In the genomic region with DNA sequence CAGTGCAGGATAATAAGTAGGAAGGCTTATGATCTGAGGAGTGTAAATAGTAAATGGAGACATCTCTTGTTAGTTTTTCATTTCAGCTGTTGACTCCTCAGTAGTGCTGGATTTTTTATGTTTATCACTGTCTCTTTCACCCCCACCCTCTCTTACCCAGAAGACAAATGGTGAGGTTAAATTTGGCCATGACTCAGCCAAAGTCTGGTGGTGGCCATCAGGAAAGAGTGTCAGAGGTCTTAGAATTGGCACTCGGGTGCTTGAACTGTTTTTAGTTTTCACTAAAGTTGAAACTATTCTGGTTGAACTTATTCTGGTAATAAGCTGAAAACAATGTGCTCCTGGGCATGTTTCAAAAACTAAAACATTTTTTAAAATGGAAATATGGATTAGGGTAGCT, we compare ENCODE assay signal across 1 cellular context.
TF ChIP-seq lines count a peak whose summit lies in the region.

No MANE protein-coding gene starts in this region.

TF ChIP-seq in WTC11, 78 proteins besides CTCF, POLR2A, EP300 and RAD21 (continued from another document):
- TF ChIP-seq, protein P1, sequence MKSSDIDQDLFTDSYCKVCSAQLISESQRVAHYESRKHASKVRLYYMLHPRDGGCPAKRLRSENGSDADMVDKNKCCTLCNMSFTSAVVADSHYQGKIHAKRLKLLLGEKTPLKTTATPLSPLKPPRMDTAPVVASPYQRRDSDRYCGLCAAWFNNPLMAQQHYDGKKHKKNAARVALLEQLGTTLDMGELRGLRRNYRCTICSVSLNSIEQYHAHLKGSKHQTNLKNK (CRISPR knock-in tag; IDR thresholded peaks at IDR 0.05) = no peak
- TF ChIP-seq, protein P2, sequence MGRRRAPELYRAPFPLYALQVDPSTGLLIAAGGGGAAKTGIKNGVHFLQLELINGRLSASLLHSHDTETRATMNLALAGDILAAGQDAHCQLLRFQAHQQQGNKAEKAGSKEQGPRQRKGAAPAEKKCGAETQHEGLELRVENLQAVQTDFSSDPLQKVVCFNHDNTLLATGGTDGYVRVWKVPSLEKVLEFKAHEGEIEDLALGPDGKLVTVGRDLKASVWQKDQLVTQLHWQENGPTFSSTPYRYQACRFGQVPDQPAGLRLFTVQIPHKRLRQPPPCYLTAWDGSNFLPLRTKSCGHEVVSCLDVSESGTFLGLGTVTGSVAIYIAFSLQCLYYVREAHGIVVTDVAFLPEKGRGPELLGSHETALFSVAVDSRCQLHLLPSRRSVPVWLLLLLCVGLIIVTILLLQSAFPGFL (CRISPR knock-in tag; IDR thresholded peaks at IDR 0.05; ENCODE audit: borderline replicate concordance) = no peak
- TF ChIP-seq, protein P3, sequence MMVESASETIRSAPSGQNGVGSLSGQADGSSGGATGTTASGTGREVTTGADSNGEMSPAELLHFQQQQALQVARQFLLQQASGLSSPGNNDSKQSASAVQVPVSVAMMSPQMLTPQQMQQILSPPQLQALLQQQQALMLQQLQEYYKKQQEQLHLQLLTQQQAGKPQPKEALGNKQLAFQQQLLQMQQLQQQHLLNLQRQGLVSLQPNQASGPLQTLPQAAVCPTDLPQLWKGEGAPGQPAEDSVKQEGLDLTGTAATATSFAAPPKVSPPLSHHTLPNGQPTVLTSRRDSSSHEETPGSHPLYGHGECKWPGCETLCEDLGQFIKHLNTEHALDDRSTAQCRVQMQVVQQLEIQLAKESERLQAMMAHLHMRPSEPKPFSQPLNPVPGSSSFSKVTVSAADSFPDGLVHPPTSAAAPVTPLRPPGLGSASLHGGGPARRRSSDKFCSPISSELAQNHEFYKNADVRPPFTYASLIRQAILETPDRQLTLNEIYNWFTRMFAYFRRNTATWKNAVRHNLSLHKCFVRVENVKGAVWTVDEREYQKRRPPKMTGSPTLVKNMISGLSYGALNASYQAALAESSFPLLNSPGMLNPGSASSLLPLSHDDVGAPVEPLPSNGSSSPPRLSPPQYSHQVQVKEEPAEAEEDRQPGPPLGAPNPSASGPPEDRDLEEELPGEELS (CRISPR knock-in tag; IDR thresholded peaks at IDR 0.05) = no peak
- TF ChIP-seq ZNF423 (CRISPR knock-in tag; IDR thresholded peaks at IDR 0.05) = no peak
TF ChIP-seq in WTC11: peak in this region for 0.
